17 cellular contexts compared by ENCODE assay signal in genomic region chr10:71390921-71391690, GRCh38. TPM values are rescaled to one million over a fixed set of nuclear protein-coding genes. Genes with fewer than 3 reads are reported as not detected.
DNase-seq lines count a peak whose midpoint lies in the region; ATAC-seq and TF ChIP-seq lines count a peak whose summit lies in the region.
"Had no signal": no experiment of that assay in that cellular context is flagged by ENCODE, and none has a peak within 500 bp of the region (broad histone marks: within the 10 kb centered on the region; RNA-seq: fewer than 3 reads in every experiment).

No MANE protein-coding gene starts in this region.

- no peaks in the 10 kb centered on the region for H3K36me3 Mint-ChIP-seq in stimulated activated memory B cell treated with anti-CD40 and anti-IgM and Interleukin-4, amounts not matched to agents 10 μg/mL and 1 μg/mL and 100 μg/mL, for 72 hours
- H3K36me3 Mint-ChIP-seq in CD14-positive monocyte, result peaks cover 2 to 10% of the 10 kb centered on the region in 2 donors

- no peak overlapping the region for H2AK5ac ChIP-seq in mesendoderm (ENCODE audit: low read length)

- H3K23ac ChIP-seq in mesendoderm (ENCODE audit: low read length), result no peak overlapping the region

- H3K4me3 ChIP-seq in right atrium auricular region (no peak overlapping the region), left ventricle myocardium inferior (no peak overlapping the region), mesendoderm (ENCODE audit: low read length) (no peak overlapping the region)

- peak overlapping the region; percentile 18 for H3K56ac ChIP-seq in mesendoderm (ENCODE audit: low read length)

- no peak for ATAC-seq in stimulated activated memory B cell treated with anti-CD40 and anti-IgM and Interleukin-4, amounts not matched to agents 10 μg/mL and 1 μg/mL and 100 μg/mL, for 72 hours
- ATAC-seq: PC-3 had no signal

- no peak overlapping the region for H3K4me3 Mint-ChIP-seq in stimulated activated memory B cell treated with anti-CD40 and anti-IgM and Interleukin-4, amounts not matched to agents 10 μg/mL and 1 μg/mL and 100 μg/mL, for 72 hours
- H3K4me3 Mint-ChIP-seq in CD14-positive monocyte, result peak overlapping the region in 1 of 2 donors; percentile 14

- H3K27ac Mint-ChIP-seq in stimulated activated memory B cell treated with anti-CD40 and anti-IgM and Interleukin-4, amounts not matched to agents 10 μg/mL and 1 μg/mL and 100 μg/mL, for 72 hours, result no peak overlapping the region
- peak overlapping the region in 1 of 7 donors; percentile 31 for H3K27ac Mint-ChIP-seq in CD14-positive monocyte

- TF ChIP-seq CTCF in right atrium auricular region (IDR thresholded peaks at IDR 0.05) (no peak), left ventricle myocardium inferior (IDR thresholded peaks at IDR 0.05; ENCODE audit: borderline replicate concordance) (no peak), CD14-positive monocyte (IDR thresholded peaks at IDR 0.05) (no peak)

- no peaks in the 10 kb centered on the region for H3K27me3 ChIP-seq in right atrium auricular region
- peaks cover 54% of the 10 kb centered on the region for H3K27me3 ChIP-seq in left ventricle myocardium inferior (ENCODE audit: low read depth)
- H3K27me3 ChIP-seq in mesendoderm (ENCODE audit: insufficient read depth, low read length, poor library complexity), result no peaks in the 10 kb centered on the region

- H3K79me2 ChIP-seq in mesendoderm (ENCODE audit: control insufficient read depth, insufficient read depth, low read length), result no peaks in the 10 kb centered on the region

- H3K4ac ChIP-seq in mesendoderm (ENCODE audit: low read depth, low read length), result no peak overlapping the region

- H3K18ac ChIP-seq in mesendoderm (ENCODE audit: low read length), result no peak overlapping the region

- H3K27me3 Mint-ChIP-seq in stimulated activated memory B cell treated with anti-CD40 and anti-IgM and Interleukin-4, amounts not matched to agents 10 μg/mL and 1 μg/mL and 100 μg/mL, for 72 hours, result peaks cover 72% of the 10 kb centered on the region
- H3K27me3 Mint-ChIP-seq in CD14-positive monocyte (ENCODE audit: low read depth in 3 of 3), result peaks cover 26 to 31% (median 30%) of the 10 kb centered on the region in 3 donors

- no peak overlapping the region for H2BK120ac ChIP-seq in mesendoderm (ENCODE audit: low read depth, low read length)

- no peaks in the 10 kb centered on the region for H3K9me3 Mint-ChIP-seq in stimulated activated memory B cell treated with anti-CD40 and anti-IgM and Interleukin-4, amounts not matched to agents 10 μg/mL and 1 μg/mL and 100 μg/mL, for 72 hours
- peaks cover 0 to 5% (median 0%) of the 10 kb centered on the region in 7 donors for H3K9me3 Mint-ChIP-seq in CD14-positive monocyte

- no peak overlapping the region for H2BK15ac ChIP-seq in mesendoderm (replicated peaks; ENCODE audit: low read depth)

- intact Hi-C loops in left ventricle myocardium inferior (cut with micrococcal nuclease), result no loop called here
- intact Hi-C loops in CD14-positive monocyte (cut with micrococcal nuclease), result loop anchor here in 1 of 2 donors (5.0 kb wide), 1 partner anchor 316 kb away; no protein-coding TSS in a partner anchor

- WGBS in mesendoderm (ENCODE audit: extremely low coverage, insufficient coverage, low lambda C conversion rate), result no CpG with 5 or more reads among the region's 3 CpGs

- no peak overlapping the region for H2BK5ac ChIP-seq in mesendoderm (ENCODE audit: low read length)

- no peak overlapping the region for H3K4me2 ChIP-seq in mesendoderm (ENCODE audit: low read length)

- H4K5ac ChIP-seq in mesendoderm (ENCODE audit: low read length), result no peak overlapping the region

- H3K9me3 ChIP-seq in right atrium auricular region, result no peaks in the 10 kb centered on the region
- no peaks in the 10 kb centered on the region for H3K9me3 ChIP-seq in left ventricle myocardium inferior (replicated peaks)

- H3K4me1 Mint-ChIP-seq in stimulated activated memory B cell treated with anti-CD40 and anti-IgM and Interleukin-4, amounts not matched to agents 10 μg/mL and 1 μg/mL and 100 μg/mL, for 72 hours, result no peaks in the 10 kb centered on the region
- H3K4me1 Mint-ChIP-seq in CD14-positive monocyte, result peaks cover 7% of the 10 kb centered on the region

- no peak overlapping the region for H3K9ac ChIP-seq in mesendoderm (ENCODE audit: low read length)

- H4K8ac ChIP-seq in mesendoderm (ENCODE audit: low read depth, low read length), result no peak overlapping the region

- H3K79me1 ChIP-seq in mesendoderm (ENCODE audit: low read length), result no peaks in the 10 kb centered on the region

- H3K36me3 ChIP-seq in right atrium auricular region, result no peaks in the 10 kb centered on the region
- no peaks in the 10 kb centered on the region for H3K36me3 ChIP-seq in left ventricle myocardium inferior
- no peaks in the 10 kb centered on the region for H3K36me3 ChIP-seq in mesendoderm (ENCODE audit: control insufficient read depth, insufficient read depth, low read length)

- H3K27ac ChIP-seq in right atrium auricular region (no peak overlapping the region), left ventricle myocardium inferior (replicated peaks) (no peak overlapping the region), caudate nucleus (ENCODE audit: low read depth, low read length) (peak overlapping the region; percentile 12), mesendoderm (ENCODE audit: low read depth, low read length) (no peak overlapping the region)
- H3K27ac ChIP-seq: RWPE1 had no signal

- H3K4me1 ChIP-seq in right atrium auricular region (no peaks in the 10 kb centered on the region), left ventricle myocardium inferior (no peaks in the 10 kb centered on the region), mesendoderm (ENCODE audit: control insufficient read depth, low read depth, low read length) (peaks cover 2% of the 10 kb centered on the region)

- peak; percentile 36 for DNase-seq in right atrium auricular region (ENCODE audit: low spot score)
- DNase-seq in left ventricle myocardium inferior, result no peak
- no peak for DNase-seq in caudate nucleus (lab: John Stamatoyannopoulos, UW)
- no peak for DNase-seq in mesendoderm
- no peak for DNase-seq in SW 1271 (lab: John Stamatoyannopoulos, UW)
- DNase-seq in CD14-positive monocyte (ENCODE audit: low spot score), result no peak
- DNase-seq in NCI-H345 (lab: John Stamatoyannopoulos, UW), result no peak
- DNase-seq: DMS 273 treated with DMSO at 0.1 percent for 48 hours, GF-D8, Kasumi-1, MM.1S, NCI-H1092 treated with DMSO at 0.1 percent for 48 hours, NCI-H2081 treated with DMSO at 0.1 percent for 48 hours, NCI-H226, PC-3 had no signal

RNA-seq across cellular contexts. Expression of gene CDH23, which starts 5.6 kb away (rescaled TPM):
- total RNA-seq in right atrium auricular region (1 to 10 TPM; 3.9 to 4.4 TPM), left ventricle myocardium inferior (4.5 TPM)
- polyA plus RNA-seq in mesendoderm (2013, experiment 1 of 2), result 2.1 TPM
- 1.7 TPM for polyA plus RNA-seq in mesendoderm (2013, experiment 2 of 2)
- polyA plus RNA-seq in CD14-positive monocyte, result 10 to 100 TPM in 1 of 2 donors, 1 to 10 TPM in 1; 8.2 to 10.5 TPM
- total RNA-seq: PC-3 had no signal
